ENCODE assay signal across 8 cellular contexts in the genomic region with DNA sequence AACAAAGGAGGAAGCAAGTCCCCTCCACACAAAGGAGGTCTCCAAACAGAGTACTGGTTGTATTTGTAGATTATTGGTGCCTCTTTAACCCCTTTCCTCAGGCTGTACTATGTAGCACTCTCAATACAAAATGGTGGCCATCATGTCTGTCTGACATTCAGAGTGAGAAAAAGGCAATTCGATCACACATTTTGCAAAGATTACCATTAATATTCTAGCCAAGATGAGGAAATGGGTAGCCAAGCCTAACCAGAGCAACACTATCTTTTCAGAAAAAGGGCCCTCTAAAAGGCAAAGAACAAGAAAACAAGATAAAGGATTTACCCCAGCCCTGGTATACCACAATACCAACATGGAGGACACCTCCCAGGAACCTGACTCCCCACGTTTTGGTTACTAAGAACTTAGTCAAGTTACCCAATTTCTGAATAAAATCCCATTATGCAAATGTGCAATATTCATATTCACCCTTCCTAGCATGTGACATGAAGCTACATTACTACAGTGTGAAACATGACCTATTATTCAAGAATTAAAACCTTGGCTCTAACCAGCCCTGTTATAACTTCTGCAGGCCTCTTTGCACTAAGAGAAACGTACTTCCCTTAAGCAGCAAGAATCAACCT. TPM values are rescaled to one million over a fixed set of nuclear protein-coding genes. Genes with fewer than 3 reads are reported as not detected.
DNase-seq lines count a peak whose midpoint lies in the region; ATAC-seq and TF ChIP-seq lines count a peak whose summit lies in the region.

No MANE protein-coding gene starts in this region.

- peak overlapping the region; percentile 88 for H3K4me3 Mint-ChIP-seq in mesothelial cell of epicardium

- intact Hi-C loops in breast epithelium (cut with DNase I; ENCODE audit: low total_unique reads): no loop called here
- intact Hi-C loops in aorta (cut with DNase I): loop anchor here in 1 of 2 donors (5.0 kb wide), 1 partner anchor 81 kb away; a partner anchor contains a TSS

- H3K27ac ChIP-seq in breast epithelium: peak overlapping the region; percentile 95 to 97
- no peak overlapping the region for H3K27ac ChIP-seq in aorta (ENCODE audit: low read depth in 1 of 2, low read length in 2 of 2)

- no peaks in the 10 kb centered on the region for H3K36me3 Mint-ChIP-seq in mesothelial cell of epicardium

- H3K36me3 ChIP-seq in breast epithelium: no peaks in the 10 kb centered on the region
- no peaks in the 10 kb centered on the region for H3K36me3 ChIP-seq in aorta (ENCODE audit: control insufficient read depth in 1 of 2, insufficient read depth in 2 of 2, low read length in 1 of 2)

- H3K27ac Mint-ChIP-seq in mesothelial cell of epicardium: peak overlapping the region; percentile 95

- H3K9me3 ChIP-seq in breast epithelium (no peaks in the 10 kb centered on the region), aorta (ENCODE audit: control insufficient read depth, low read length) (no peaks in the 10 kb centered on the region)

- no peaks in the 10 kb centered on the region for H3K9me3 Mint-ChIP-seq in mesothelial cell of epicardium

- peaks cover 51% of the 10 kb centered on the region for H3K4me1 Mint-ChIP-seq in mesothelial cell of epicardium

- H3K4me1 ChIP-seq in breast epithelium (peaks cover 0 to 4% of the 10 kb centered on the region in 2 donors), aorta (ENCODE audit: control insufficient read depth in 1 of 2, insufficient read depth in 2 of 2, low read length in 2 of 2) (peaks cover 0 to 4% of the 10 kb centered on the region in 2 donors)

- no peaks in the 10 kb centered on the region for H3K27me3 ChIP-seq in breast epithelium
- H3K27me3 ChIP-seq in aorta (ENCODE audit: control insufficient read depth in 1 of 2, insufficient read depth in 2 of 2, low read length in 1 of 2): no peaks in the 10 kb centered on the region

- DNase-seq in EL (peak; percentile 15), NCI-H2227 (lab: John Stamatoyannopoulos, UW; ENCODE audit: unreplicated experiment) (peak; percentile 37), breast epithelium (ENCODE audit: low spot score in 2 of 2) (no peak), mesothelial cell of epicardium (ENCODE audit: low spot score in 2 of 2, unreplicated experiment in 2 of 2) (no peak), aorta (no peak), HT-29 (ENCODE audit: low spot score) (no peak), SHP77 treated with DMSO at 0.1 percent for 48 hours (lab: John Stamatoyannopoulos, UW) (no peak)

- no peak for TF ChIP-seq POLR2A in breast epithelium (IDR thresholded peaks at IDR 0.05)

- 36 to 41% methylated on average over 3 of the region's 3 CpGs for WGBS in aorta, 2 donors

- ATAC-seq in aorta (ENCODE audit: low FRiP score) (no peak), HG03280 (IDR thresholded peaks at IDR 0.05; ENCODE audit: unreplicated experiment) (no peak)

- TF ChIP-seq CTCF in breast epithelium (IDR thresholded peaks at IDR 0.05): no peak
- TF ChIP-seq CTCF in mesothelial cell of epicardium (IDR thresholded peaks at IDR 0.05; ENCODE audit: unreplicated experiment): no peak

- no peaks in the 10 kb centered on the region for H3K27me3 Mint-ChIP-seq in mesothelial cell of epicardium (ENCODE audit: low read depth)

- peak overlapping the region; percentile 85 to 100 (median 86) for H3K4me3 ChIP-seq in breast epithelium
- peak overlapping the region; percentile 93 to 96 for H3K4me3 ChIP-seq in aorta (ENCODE audit: low read length in 2 of 2)

RNA-seq across cellular contexts. Expression of a gene that starts 2.2 kb away (rescaled TPM):
- total RNA-seq in breast epithelium (100 to 1,000 TPM in 1 of 3 donors, 10 to 100 TPM in 2; 37.6 to 122 (median 87.5) TPM), mesothelial cell of epicardium (230 to 265 TPM (median 260 TPM) in 3 replicates), aorta (10 to 100 TPM; 52.8 to 75.6 TPM)
- polyA plus RNA-seq in aorta: 10 to 100 TPM in 1 of 2 donors, 1 to 10 TPM in 1; 3.1 to 13.3 TPM
- total RNA-seq in HT-29 (2014; rRNA removed; shearing (Covaris generic)): 15.1 and 23.8 TPM in 2 replicates

RNA-seq across cellular contexts. Expression of a gene that starts 4.8 kb away (rescaled TPM):
- total RNA-seq in breast epithelium (1 to 10 TPM in 1 of 3 donors, not detected in 2; 1.8 TPM), mesothelial cell of epicardium (9.9 to 10.6 TPM (median 9.9 TPM) in 3 replicates), aorta (1 to 10 TPM in 1 of 2 donors, under 1 TPM in 1; 0.49 to 1.7 TPM)
- polyA plus RNA-seq in aorta: 1 to 10 TPM in 1 of 2 donors, not detected in 1; 2.8 TPM
- total RNA-seq in HT-29 (2014; rRNA removed; shearing (Covaris generic)): not detected in 2 replicates

Comparison
In these comparisons a context has a peak if more than half of its experiments do, and no peak if none do; other contexts are left out.
1. DNase-seq: peak in EL (single experiment) and NCI-H2227 (single experiment); none in breast epithelium (0 of 2), mesothelial cell of epicardium (0 of 2), aorta (0 of 2), HT-29 (single experiment) and SHP77 treated with DMSO at 0.1 percent for 48 hours (single experiment).
2. H3K27ac ChIP-seq: peak in breast epithelium (2 of 2); none in aorta (0 of 2).